10 cellular contexts compared by ENCODE assay signal in the genomic region with DNA sequence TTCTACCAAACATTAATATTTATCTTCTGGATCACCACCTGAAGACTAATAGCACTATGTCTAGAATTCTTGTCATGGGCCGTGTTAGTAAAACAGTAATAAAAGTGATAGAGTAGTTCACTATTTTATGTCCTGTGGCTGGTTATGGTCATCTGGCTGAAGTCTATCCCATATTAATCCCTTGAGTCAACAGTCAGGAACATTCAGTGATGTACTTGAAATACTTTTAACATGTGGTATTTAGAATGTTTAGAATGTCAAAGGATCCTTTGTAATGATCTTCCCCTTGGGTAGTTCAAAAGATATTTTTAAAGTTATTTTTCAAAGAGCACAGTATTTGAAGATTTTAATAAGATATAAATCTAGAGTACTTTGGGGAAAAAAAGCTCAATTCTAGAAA.
DNase-seq lines count a peak whose midpoint lies in the region; ATAC-seq and TF ChIP-seq lines count a peak whose summit lies in the region.
"Had no signal": no experiment of that assay in that cellular context is flagged by ENCODE, and none has a peak within 500 bp of the region (broad histone marks: within the 10 kb centered on the region; RNA-seq: fewer than 3 reads in every experiment).

No MANE protein-coding gene starts in this region.

- peak; percentile 30 for DNase-seq in DMS53 (lab: John Stamatoyannopoulos, UW)
- DNase-seq in DMS53 treated with DMSO at 0.1 percent for 48 hours (lab: John Stamatoyannopoulos, UW; ENCODE audit: unreplicated experiment) = no peak
- DNase-seq in amniotic epithelial cell (ENCODE audit: low read depth) = peak; percentile 80
- no peak for DNase-seq in thyroid gland
- DNase-seq in activated CD4-positive, alpha-beta T cell treated with anti-CD3 and anti-CD28 coated beads, Interleukin-2, amount 50 U/mL, for 48 hours = no peak
- DNase-seq in pons (ENCODE audit: low spot score) = no peak
- DNase-seq: NCI-H345, posterior cingulate gyrus had no signal

- H3K27me3 ChIP-seq in iPS-18a (ENCODE audit: control insufficient read depth, insufficient read depth, low read length) (no peaks in the 10 kb centered on the region), thyroid gland (no peaks in the 10 kb centered on the region)

- H3K36me3 ChIP-seq in iPS-18a (ENCODE audit: control insufficient read depth, low read depth, low read length) (no peaks in the 10 kb centered on the region), thyroid gland (no peaks in the 10 kb centered on the region)

- H3K27ac ChIP-seq in iPS-18a (ENCODE audit: low read length) (no peak overlapping the region), thyroid gland (peak overlapping the region in 2 of 3 donors; percentile 2 to 78)

- WGBS in thyroid gland, 2 donors = 59 to 77% methylated on average over 1 of the region's 1 CpG

- no peak overlapping the region for H3K9ac ChIP-seq in iPS-18a (ENCODE audit: low read length)

- peak overlapping the region; percentile 27 for H3K4me3 ChIP-seq in iPS-18a (ENCODE audit: low read length)
- no peak overlapping the region for H3K4me3 ChIP-seq in thyroid gland (replicated peaks in 1 of 3)

- H3K4me1 ChIP-seq in iPS-18a (ENCODE audit: control insufficient read depth, low read depth, low read length) = peaks cover 21% of the 10 kb centered on the region
- peaks cover 61 to 73% of the 10 kb centered on the region in 2 donors for H3K4me1 ChIP-seq in thyroid gland

- no peaks in the 10 kb centered on the region for H3K9me3 ChIP-seq in iPS-18a (ENCODE audit: control insufficient read depth, low read depth, low read length)
- no peaks in the 10 kb centered on the region for H3K9me3 ChIP-seq in thyroid gland

- TF ChIP-seq CTCF in thyroid gland (IDR thresholded peaks at IDR 0.05) = no peak

- no peak for ATAC-seq in GM18907 (IDR thresholded peaks at IDR 0.05; ENCODE audit: unreplicated experiment)

- TF ChIP-seq POLR2A in thyroid gland (IDR thresholded peaks at IDR 0.05) = no peak

- intact Hi-C loops in thyroid gland (cut with DNase I) = no loop called here

Comparison
In these comparisons a context has a peak if more than half of its experiments do, and no peak if none do; other contexts are left out.
1. DNase-seq: peak in DMS53 (single experiment) and amniotic epithelial cell (single experiment); none in DMS53 treated with DMSO at 0.1 percent for 48 hours (single experiment), thyroid gland (0 of 2), activated CD4-positive, alpha-beta T cell treated with anti-CD3 and anti-CD28 coated beads, Interleukin-2, amount 50 U/mL, for 48 hours (0 of 2) and pons (single experiment).